20 cellular contexts compared by ENCODE assay signal in the genomic region with DNA sequence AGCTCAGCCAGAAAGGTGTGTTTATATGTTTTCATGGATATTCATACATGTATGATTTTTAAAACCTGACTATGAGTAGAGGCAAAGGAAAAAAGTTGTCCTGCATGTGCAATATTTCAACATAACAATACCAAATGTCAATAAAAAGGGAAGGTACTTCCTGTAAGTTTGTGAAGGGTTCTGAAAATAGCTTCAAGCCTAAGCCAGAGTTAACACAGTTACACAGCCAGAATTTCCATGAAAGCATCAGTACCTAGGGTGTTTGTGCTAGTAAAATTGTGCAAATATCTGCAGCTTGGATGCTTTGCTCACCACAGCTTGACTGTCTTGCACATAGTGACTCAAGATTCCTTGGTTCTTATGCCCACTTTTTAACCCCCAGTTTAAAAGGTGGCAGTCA.
"Had no signal": no experiment of that assay in that cellular context is flagged by ENCODE, and none has a peak within 500 bp of the region (broad histone marks: within the 10 kb centered on the region; RNA-seq: fewer than 3 reads in every experiment).

No MANE protein-coding gene starts in this region.

- H2AFZ ChIP-seq: hepatocyte had no signal

- DNase-seq: colonic mucosa; dermis blood vessel endothelial cell; esophagus squamous epithelium; foreskin melanocyte; head of caudate nucleus; kidney; left cardiac atrium; mammary epithelial cell; mucosa of descending colon; naive thymus-derived CD8-positive, alpha-beta T cell; ovary; sigmoid colon; stimulated activated CD4-positive, alpha-beta T cell treated with anti-CD3 and anti-CD28 coated beads, Interleukin-2, amount 100 ng/mL, for 48 hours; stimulated activated naive CD4-positive, alpha-beta T cell treated with Interleukin-2 at 50 U/mL for 16 hours; trophoblast cell; uterus had no signal

- H3K4me1 Mint-ChIP-seq: naive thymus-derived CD8-positive, alpha-beta T cell; neural crest cell had no signal

- H3K4me1 ChIP-seq: colonic mucosa, sigmoid colon, uterus had no signal

- ATAC-seq: left cardiac atrium; mucosa of descending colon; naive thymus-derived CD8-positive, alpha-beta T cell had no signal

- H3K4me3 ChIP-seq: colonic mucosa, esophagus squamous epithelium, hepatocyte, mucosa of descending colon, ovary, right atrium auricular region, sigmoid colon, skin epidermis, uterus had no signal

- H3K9me3 ChIP-seq: colonic mucosa, esophagus squamous epithelium, mucosa of descending colon, ovary, sigmoid colon, uterus had no signal

- H3K4me3 Mint-ChIP-seq: naive thymus-derived CD8-positive, alpha-beta T cell; neural crest cell had no signal

- H3K36me3 Mint-ChIP-seq: naive thymus-derived CD8-positive, alpha-beta T cell had no signal

- H3K4me2 ChIP-seq: hepatocyte had no signal

- H3K27ac Mint-ChIP-seq: naive thymus-derived CD8-positive, alpha-beta T cell had no signal

- H3K36me3 ChIP-seq: colonic mucosa, esophagus squamous epithelium, ovary, right atrium auricular region, sigmoid colon, uterus had no signal

- H3K27ac ChIP-seq: colonic mucosa, esophagus squamous epithelium, hepatocyte, ovary, right atrium auricular region, sigmoid colon, uterus had no signal

- H3K27me3 ChIP-seq: colonic mucosa, esophagus squamous epithelium, hepatocyte, ovary, right atrium auricular region, sigmoid colon, uterus had no signal
